ENCODE assay signal across 30 cellular contexts in genomic region chr5:67481362-67481761, GRCh38.
"Had no signal": no experiment of that assay in that cellular context is flagged by ENCODE, and none has a peak within 500 bp of the region (broad histone marks: within the 10 kb centered on the region; RNA-seq: fewer than 3 reads in every experiment).

No MANE protein-coding gene starts in this region.

- H3K36me3 ChIP-seq: neural progenitor cell, ovary, right lobe of liver, sigmoid colon, spleen, suprapubic skin, tibial artery, transverse colon, upper lobe of left lung, vagina had no signal

- H3K4me1 ChIP-seq: neural progenitor cell, parathyroid adenoma, right lobe of liver, spleen, testis, tibial artery, transverse colon, upper lobe of left lung had no signal

- ATAC-seq: natural killer cell; psoas muscle; right cardiac atrium; right lobe of liver; stimulated activated memory B cell treated with anti-CD40 and anti-IgM and Interleukin-4, amounts not matched to agents 10 μg/mL and 1 μg/mL and 100 μg/mL, for 72 hours; stimulated activated naive CD8-positive, alpha-beta T cell treated with anti-CD3 and anti-CD28 coated beads, Interleukin-15, amount 100 ng/mL, for 72 hours; stimulated activated naive CD8-positive, alpha-beta T cell treated with anti-CD3 and anti-CD28 coated beads, Interleukin-15, Interleukin-2, amounts not matched to agents 100 U/mL and 50 U/mL, for 24 hours had no signal

- H3K4me2 ChIP-seq: neural progenitor cell had no signal

- H3K27ac Mint-ChIP-seq: natural killer cell; nephron; neural progenitor cell; progenitor cell of endocrine pancreas; stimulated activated memory B cell treated with anti-CD40 and anti-IgM and Interleukin-4, amounts not matched to agents 10 μg/mL and 1 μg/mL and 100 μg/mL, for 72 hours; stimulated activated naive CD8-positive, alpha-beta T cell treated with anti-CD3 and anti-CD28 coated beads, Interleukin-15, amount 100 ng/mL, for 72 hours had no signal

- H3K79me2 ChIP-seq: parathyroid adenoma had no signal

- FAIRE-seq: small intestine had no signal

- H3K4me3 Mint-ChIP-seq: natural killer cell; nephron; neural progenitor cell; stimulated activated memory B cell treated with anti-CD40 and anti-IgM and Interleukin-4, amounts not matched to agents 10 μg/mL and 1 μg/mL and 100 μg/mL, for 72 hours; stimulated activated naive CD8-positive, alpha-beta T cell treated with anti-CD3 and anti-CD28 coated beads, Interleukin-15, amount 100 ng/mL, for 72 hours had no signal

- H3K4me1 Mint-ChIP-seq: nephron; neural progenitor cell; stimulated activated memory B cell treated with anti-CD40 and anti-IgM and Interleukin-4, amounts not matched to agents 10 μg/mL and 1 μg/mL and 100 μg/mL, for 72 hours had no signal

- H3K9me3 Mint-ChIP-seq: natural killer cell; stimulated activated naive CD8-positive, alpha-beta T cell treated with anti-CD3 and anti-CD28 coated beads, Interleukin-15, amount 100 ng/mL, for 72 hours had no signal

- H3K4me3 ChIP-seq: neural progenitor cell, ovary, psoas muscle, right lobe of liver, sigmoid colon, spleen, suprapubic skin, testis, tibial artery, transverse colon, upper lobe of left lung, vagina had no signal

- H3K27ac ChIP-seq: neural progenitor cell, ovary, parathyroid adenoma, psoas muscle, right lobe of liver, sigmoid colon, spleen, suprapubic skin, testis, tibial artery, transverse colon, upper lobe of left lung, vagina had no signal

- H3K27me3 Mint-ChIP-seq: progenitor cell of endocrine pancreas; stimulated activated naive CD8-positive, alpha-beta T cell treated with anti-CD3 and anti-CD28 coated beads, Interleukin-15, amount 100 ng/mL, for 72 hours had no signal

- H3K27me3 ChIP-seq: neural progenitor cell, ovary, right lobe of liver, sigmoid colon, spleen, suprapubic skin, testis, tibial artery, transverse colon, upper lobe of left lung, vagina had no signal

- H3K9me3 ChIP-seq: ovary, psoas muscle, right lobe of liver, sigmoid colon, suprapubic skin, testis, tibial artery, transverse colon, upper lobe of left lung, vagina had no signal

- H2AFZ ChIP-seq: neural progenitor cell, parathyroid adenoma had no signal

- H3K9ac ChIP-seq: neural progenitor cell, parathyroid adenoma had no signal

- H3K36me3 Mint-ChIP-seq: natural killer cell; stimulated activated memory B cell treated with anti-CD40 and anti-IgM and Interleukin-4, amounts not matched to agents 10 μg/mL and 1 μg/mL and 100 μg/mL, for 72 hours had no signal

- DNase-seq: natural killer cell; occipital lobe; ovary; posterior cingulate gyrus; psoas muscle; right cardiac atrium; right lobe of liver; sigmoid colon; small intestine; spleen; stimulated activated CD4-positive, alpha-beta T cell treated with anti-CD3 and anti-CD28 coated beads, Interleukin-12 subunit alpha, Interleukin-12 subunit beta, amount 100 ng/mL, for 4 hours; stimulated activated CD4-positive, alpha-beta T cell treated with anti-CD3 and anti-CD28 coated beads, Interleukin-1b, Interleukin-23, amount 100 ng/mL, for 48 hours; stimulated activated CD4-positive, alpha-beta T cell treated with anti-CD3 and anti-CD28 coated beads, Interleukin-4, amount 100 ng/mL, for 1 hour; stimulated activated CD4-positive, alpha-beta T cell treated with anti-CD3 and anti-CD28 coated beads, Interleukin-4, amount 100 ng/mL, for 4 hours; stimulated activated CD8-positive, alpha-beta memory T cell treated with anti-CD3 and anti-CD28 coated beads, Interleukin-4, amount 100 ng/mL, for 48 hours; stimulated activated naive CD4-positive, alpha-beta T cell; stimulated activated naive CD8-positive, alpha-beta T cell treated with anti-CD3 and anti-CD28 coated beads, Interleukin-15, amount 100 ng/mL, for 72 hours; stimulated activated naive CD8-positive, alpha-beta T cell treated with anti-CD3 and anti-CD28 coated beads, Interleukin-15, Interleukin-2, amounts not matched to agents 100 U/mL and 50 U/mL, for 24 hours; substantia nigra; testis; tibial artery; transverse colon; upper lobe of left lung had no signal
